In the genomic region with DNA sequence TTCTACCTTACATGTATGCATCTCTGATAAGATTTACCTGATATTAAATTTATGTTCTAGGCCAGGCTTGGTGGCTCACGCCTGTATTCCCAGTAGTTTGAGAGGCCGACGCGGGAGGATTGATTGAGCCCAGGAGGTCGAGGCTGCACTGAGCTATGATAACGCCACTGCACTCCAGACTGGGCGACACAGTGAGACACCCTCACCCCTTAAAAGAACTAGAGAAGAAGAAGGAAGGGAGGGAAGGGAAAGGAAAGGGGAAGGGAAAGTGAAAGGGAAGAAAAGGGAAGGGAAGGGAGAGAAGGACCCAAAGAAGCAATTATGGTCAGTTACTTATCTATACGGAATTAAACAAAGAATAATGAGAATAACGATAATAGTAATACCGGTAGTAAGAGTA, we compare ENCODE assay signal across 8 cellular contexts. TPM values are rescaled to one million over a fixed set of nuclear protein-coding genes. Genes with fewer than 3 reads are reported as not detected.
DNase-seq lines count a peak whose midpoint lies in the region; ATAC-seq and TF ChIP-seq lines count a peak whose summit lies in the region.

No MANE protein-coding gene starts in this region.

- H3K4me3 Mint-ChIP-seq in activated CD4-positive, alpha-beta T cell treated with anti-CD3 and anti-CD28 coated beads, Interleukin-2, amount 10 ng/mL, durations not matched to agents 24 days and 14 days = peak overlapping the region; percentile 50
- H3K4me3 Mint-ChIP-seq in activated B cell treated with CpG ODN at 0.5 μM for 24 hours = no peak overlapping the region

- peak overlapping the region; percentile 12 for H3K27ac Mint-ChIP-seq in activated CD4-positive, alpha-beta T cell treated with anti-CD3 and anti-CD28 coated beads, Interleukin-2, amount 10 ng/mL, durations not matched to agents 24 days and 14 days
- H3K27ac Mint-ChIP-seq in activated B cell treated with CpG ODN at 0.5 μM for 24 hours = peak overlapping the region; percentile 63

- no peak for ATAC-seq in activated B cell treated with CpG ODN at 0.5 μM for 24 hours (ENCODE audit: low read depth)
- ATAC-seq in left lung = no peak

- H3K36me3 ChIP-seq in left lung = no peaks in the 10 kb centered on the region
- H3K36me3 ChIP-seq in testis (ENCODE audit: low read depth, missing control alignments) = no peaks in the 10 kb centered on the region

- peaks cover 20% of the 10 kb centered on the region for H3K36me3 Mint-ChIP-seq in activated CD4-positive, alpha-beta T cell treated with anti-CD3 and anti-CD28 coated beads, Interleukin-2, amount 10 ng/mL, durations not matched to agents 24 days and 14 days (ENCODE audit: low read depth)
- peaks cover 14% of the 10 kb centered on the region for H3K36me3 Mint-ChIP-seq in activated B cell treated with CpG ODN at 0.5 μM for 24 hours (ENCODE audit: low read depth)

- H3K27me3 ChIP-seq in left lung (no peaks in the 10 kb centered on the region), testis (no peaks in the 10 kb centered on the region)

- H3K9me3 ChIP-seq in left lung (peaks cover 0 to 2% of the 10 kb centered on the region in 2 donors), testis (no peaks in the 10 kb centered on the region)

- DNase-seq in activated CD4-positive, alpha-beta T cell treated with anti-CD3 and anti-CD28 coated beads, Interleukin-2, amount 10 ng/mL, durations not matched to agents 24 days and 14 days = no peak
- no peak for DNase-seq in activated CD4-positive, alpha-beta T cell treated with anti-CD3 and anti-CD28 coated beads, Interleukin-2, amount 50 U/mL, for 48 hours
- no peak for DNase-seq in activated B cell treated with CpG ODN at 0.5 μM for 24 hours
- DNase-seq in left lung = no peak
- no peak for DNase-seq in testis
- DNase-seq in GM13977 (ENCODE audit: low spot score) = no peak
- DNase-seq in activated gamma-delta T cell treated with Interleukin-2 at 50 U/mL for 16 hours = no peak
- no peak for DNase-seq in NCI-H345 (lab: John Stamatoyannopoulos, UW)

- 47 to 62% methylated on average over 10 of the region's 10 CpGs for WGBS in testis, 2 donors

- peak overlapping the region; percentile 77 to 98 for H3K4me3 ChIP-seq in left lung
- peak overlapping the region; percentile 92 to 96 for H3K4me3 ChIP-seq in testis

- H3K9me3 Mint-ChIP-seq in activated CD4-positive, alpha-beta T cell treated with anti-CD3 and anti-CD28 coated beads, Interleukin-2, amount 10 ng/mL, durations not matched to agents 24 days and 14 days = no peaks in the 10 kb centered on the region
- H3K9me3 Mint-ChIP-seq in activated B cell treated with CpG ODN at 0.5 μM for 24 hours = no peaks in the 10 kb centered on the region

- CTCF ChIA-PET in activated B cell treated with CpG ODN at 0.5 μM for 24 hours (lab: Charles Lee) = interaction anchor here (1.5 to 1.9 kb wide), 3 partner anchors 12 to 309 kb away, joined by 3 to 8 read pairs (median 7); a partner anchor contains a TSS

- H3K27ac ChIP-seq in left lung (peak overlapping the region; percentile 94 to 97), testis (peak overlapping the region; percentile 92 to 97)

- TF ChIP-seq CTCF in activated B cell treated with CpG ODN at 0.5 μM for 24 hours (IDR thresholded peaks at IDR 0.05) (no peak), left lung (IDR thresholded peaks at IDR 0.05) (no peak), testis (IDR thresholded peaks at IDR 0.05) (no peak), GM13977 (IDR thresholded peaks at IDR 0.05; ENCODE audit: extremely low read depth, insufficient read depth, missing control alignments) (no peak)

- H3K27me3 Mint-ChIP-seq in activated CD4-positive, alpha-beta T cell treated with anti-CD3 and anti-CD28 coated beads, Interleukin-2, amount 10 ng/mL, durations not matched to agents 24 days and 14 days = no peaks in the 10 kb centered on the region
- no peaks in the 10 kb centered on the region for H3K27me3 Mint-ChIP-seq in activated B cell treated with CpG ODN at 0.5 μM for 24 hours

- H3K4me1 ChIP-seq in left lung (peaks cover 0 to 32% of the 10 kb centered on the region in 2 donors), testis (peaks cover 18% of the 10 kb centered on the region)

- POLR2A ChIA-PET in activated B cell treated with CpG ODN at 0.5 μM for 24 hours (lab: Charles Lee) = interaction anchor here (1.3 to 2.5 kb wide), 6 partner anchors 17 to 360 kb away, joined by 5 to 14 read pairs (median 8); a partner anchor contains a TSS

- TF ChIP-seq POLR2A in testis (IDR thresholded peaks at IDR 0.05) = no peak

- intact Hi-C loops in activated CD4-positive, alpha-beta T cell treated with anti-CD3 and anti-CD28 coated beads, Interleukin-2, amount 10 ng/mL, durations not matched to agents 24 days and 14 days (cut with micrococcal nuclease) = loop anchor here (2.0 to 10.0 kb wide), 4 partner anchors 263 to 1441 kb away; a partner anchor contains a TSS
- intact Hi-C loops in activated B cell treated with CpG ODN at 0.5 μM for 24 hours (cut with micrococcal nuclease) (loop anchor here (2.0 to 10.0 kb wide), 5 partner anchors 51 to 1441 kb away; a partner anchor contains a TSS), left lung (cut with DNase I) (no loop called here), testis (cut with DNase I; ENCODE audit: low total_unique reads) (no loop called here)

- in situ Hi-C loops in GM13977 (cut with MboI; ENCODE audit: low pct_unique_long_range_greater_than_20kb, low sequenced_read_pairs, unreplicated experiment) = no loop called here

- peaks cover 30% of the 10 kb centered on the region for H3K4me1 Mint-ChIP-seq in activated CD4-positive, alpha-beta T cell treated with anti-CD3 and anti-CD28 coated beads, Interleukin-2, amount 10 ng/mL, durations not matched to agents 24 days and 14 days
- H3K4me1 Mint-ChIP-seq in activated B cell treated with CpG ODN at 0.5 μM for 24 hours = peaks cover 22% of the 10 kb centered on the region

RNA-seq across cellular contexts. Expression of a gene that starts 1.2 kb away (rescaled TPM):
- 16.6 and 17.9 TPM in 2 replicates for total RNA-seq in activated CD4-positive, alpha-beta T cell treated with anti-CD3 and anti-CD28 coated beads, Interleukin-2, amount 10 ng/mL, durations not matched to agents 24 days and 14 days
- total RNA-seq in activated B cell treated with CpG ODN at 0.5 μM for 24 hours (7.7 and 8.0 TPM in 2 replicates), left lung (10 to 100 TPM; 18.5 to 20.8 TPM), testis (10 to 100 TPM; 39.3 to 41.8 TPM)
- polyA plus RNA-seq in testis (ENCODE audit: insufficient read depth, low read depth, low replicate concordance) = 69.7 TPM

Comparison
In these comparisons a context has a peak if more than half of its experiments do, and no peak if none do; other contexts are left out.
1. intact Hi-C loops: an anchor here in activated CD4-positive, alpha-beta T cell treated with anti-CD3 and anti-CD28 coated beads, Interleukin-2, amount 10 ng/mL, durations not matched to agents 24 days and 14 days (2.0 to 10.0 kb wide) and activated B cell treated with CpG ODN at 0.5 μM for 24 hours (2.0 to 10.0 kb wide); none called in left lung and testis.